In genomic region chr2:177148477-177149154, GRCh38 we compare ENCODE assay signal across 8 cellular contexts.
DNase-seq lines count a peak whose midpoint lies in the region; ATAC-seq lines count a peak whose summit lies in the region.

No MANE protein-coding gene starts in this region.

- peak; percentile 80 for DNase-seq in CD1c-positive myeloid dendritic cell (ENCODE audit: extremely low spot score)
- peak; percentile 89 for DNase-seq in NCI-H748 (lab: John Stamatoyannopoulos, UW; ENCODE audit: unreplicated experiment)
- peak; percentile 64 to 68 for DNase-seq in activated CD4-positive, alpha-beta T cell treated with anti-CD3 and anti-CD28 coated beads, Interleukin-2, amount 50 U/mL, for 4 hours
- DNase-seq in memory B cell (ENCODE audit: low spot score in 2 of 2): peak; percentile 65 to 77
- DNase-seq in stimulated activated CD8-positive, alpha-beta memory T cell treated with anti-CD3 and anti-CD28 coated beads, Interleukin-12 subunit alpha, Interleukin-12 subunit beta, amount 100 ng/mL, for 4 hours (ENCODE audit: low read depth): peak; percentile 48

- whole genome bisulfite sequencing in ectodermal cell, 2 experiments: 2 to 3% methylated on average over 21 to 25 of the region's 25 CpGs

- peak overlapping the region; percentile 16 for H3K4me3 ChIP-seq in ectodermal cell (ENCODE audit: insufficient read depth, low read depth, low read length)

- ATAC-seq in GM19397 (IDR thresholded peaks at IDR 0.05; ENCODE audit: unreplicated experiment) (peak; percentile 91), HG03520 (IDR thresholded peaks at IDR 0.05; ENCODE audit: unreplicated experiment) (peak; percentile 81), memory B cell (ENCODE audit: low read depth) (peak; percentile 86)

- H3K4me3 Mint-ChIP-seq in memory B cell: peak overlapping the region; percentile 93

- H3K4me1 Mint-ChIP-seq in memory B cell: peaks cover 9% of the 10 kb centered on the region

- H3K36me3 Mint-ChIP-seq in memory B cell: no peaks in the 10 kb centered on the region

- H3K4me1 ChIP-seq in ectodermal cell (ENCODE audit: control insufficient read depth, insufficient read depth, low read length): no peaks in the 10 kb centered on the region

- peaks cover 9% of the 10 kb centered on the region for H3K27me3 Mint-ChIP-seq in memory B cell

- peak overlapping the region; percentile 37 for H3K27ac Mint-ChIP-seq in memory B cell

- peaks cover 17% of the 10 kb centered on the region for H3K27me3 ChIP-seq in ectodermal cell (ENCODE audit: control insufficient read depth, insufficient read depth, low read length, poor library complexity, severe bottlenecking)

- H3K9me3 Mint-ChIP-seq in memory B cell: no peaks in the 10 kb centered on the region

- H3K9me3 ChIP-seq in ectodermal cell (ENCODE audit: control insufficient read depth, low read length): no peaks in the 10 kb centered on the region

- H3K36me3 ChIP-seq in ectodermal cell (ENCODE audit: control insufficient read depth, insufficient read depth, low read length): no peaks in the 10 kb centered on the region

- H3K27ac ChIP-seq in ectodermal cell (ENCODE audit: insufficient read depth, low read depth, low read length, poor library complexity, severe bottlenecking): no peak overlapping the region
